16 cellular contexts compared by ENCODE assay signal in the genomic region with DNA sequence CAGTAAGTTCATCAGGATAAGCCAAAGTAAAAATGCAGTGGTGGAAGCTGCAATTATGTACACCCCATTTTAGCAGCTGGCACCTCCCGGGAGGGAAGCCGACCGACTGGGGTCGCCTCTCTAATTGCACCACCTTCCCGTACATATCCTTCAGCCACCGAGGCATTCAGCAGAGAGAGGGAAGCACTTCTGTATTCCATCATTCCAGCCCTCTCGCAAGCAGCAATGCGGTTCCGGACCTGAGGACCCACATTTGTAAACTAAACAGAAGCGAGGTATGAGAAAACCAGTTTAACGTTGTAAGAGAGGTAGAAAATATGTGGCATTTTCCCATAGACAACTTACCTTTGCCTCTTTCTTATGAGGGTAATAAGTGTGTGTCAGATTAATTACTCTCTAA.
DNase-seq lines count a peak whose midpoint lies in the region; ATAC-seq and TF ChIP-seq lines count a peak whose summit lies in the region.
"Had no signal": no experiment of that assay in that cellular context is flagged by ENCODE, and none has a peak within 500 bp of the region (broad histone marks: within the 10 kb centered on the region; RNA-seq: fewer than 3 reads in every experiment).

No MANE protein-coding gene starts in this region.

- H3K27ac Mint-ChIP-seq in H9 (peak overlapping the region; percentile 94 to 98 (median 95)), nephron progenitor cell (peak overlapping the region; percentile 92)
- H3K27ac Mint-ChIP-seq: activated T-cell treated with anti-CD3 and anti-CD28 coated beads, Interleukin-2, amount 50 U/mL, for 72 hours had no signal

- H3K4me2 ChIP-seq in H9 (ENCODE audit: insufficient read depth, insufficient read length, low read length): peak overlapping the region; percentile 88
- H3K4me2 ChIP-seq: PC-9 had no signal

- H3T11ph ChIP-seq in H9 (ENCODE audit: low read length): no peak overlapping the region

- peaks cover 76 to 79% of the 10 kb centered on the region in 2 experiments for H3K4me1 Mint-ChIP-seq in H9
- peaks cover 77% of the 10 kb centered on the region for H3K4me1 Mint-ChIP-seq in nephron progenitor cell

- H3K36me3 ChIP-seq in NT2/D1 (ENCODE audit: insufficient read depth, insufficient read length, low read length): no peaks in the 10 kb centered on the region
- H3K36me3 ChIP-seq in vagina: no peaks in the 10 kb centered on the region
- H3K36me3 ChIP-seq: gastrocnemius medialis had no signal

- H3K9ac ChIP-seq in H9 (ENCODE audit: extremely low read depth, insufficient read length, low read length): peak overlapping the region; percentile 65
- H3K9ac ChIP-seq in NT2/D1 (ENCODE audit: insufficient read length, low read depth): peak overlapping the region; percentile 89

- no peak overlapping the region for H2BK120ac ChIP-seq in H9 (ENCODE audit: low read depth, low read length, poor library complexity, severe bottlenecking)

- TF ChIP-seq CTCF in H9 (conservative IDR thresholded peaks at IDR 0.05) (no peak), nephron progenitor cell (IDR thresholded peaks at IDR 0.05) (no peak), vagina (IDR thresholded peaks at IDR 0.05) (no peak)

- no peak overlapping the region for H2BK5ac ChIP-seq in H9 (ENCODE audit: insufficient read length, low read length)

- H3K4me3 ChIP-seq in NT2/D1 (ENCODE audit: insufficient read length, low read depth): peak overlapping the region; percentile 65
- H3K4me3 ChIP-seq in vagina: peak overlapping the region in 1 of 2 donors; percentile 10
- H3K4me3 ChIP-seq: gastrocnemius medialis, PC-9 had no signal

- H3K9me3 Mint-ChIP-seq in H9 (no peaks in the 10 kb centered on the region; a peak in 1 of 5 replicates), nephron progenitor cell (no peaks in the 10 kb centered on the region)
- H3K9me3 Mint-ChIP-seq: activated T-cell treated with anti-CD3 and anti-CD28 coated beads, Interleukin-2, amount 50 U/mL, for 72 hours had no signal

- no peak overlapping the region for H2BK20ac ChIP-seq in H9 (ENCODE audit: low read depth, low read length, poor library complexity, severe bottlenecking)

- no peak overlapping the region for H4K5ac ChIP-seq in H9 (ENCODE audit: insufficient read length, low read depth, low read length)

- H3K23me2 ChIP-seq in H9 (ENCODE audit: insufficient read length, low read depth, low read length, poor library complexity, severe bottlenecking): peaks cover 29% of the 10 kb centered on the region

- no peak overlapping the region for H4K91ac ChIP-seq in H9 (ENCODE audit: insufficient read length, low read depth, low read length)

- no peak overlapping the region for H2AFZ ChIP-seq in H9 (ENCODE audit: low read length)
- H2AFZ ChIP-seq: PC-9 had no signal

- no peak overlapping the region; the same call in 1 of the 2 replicates for H3K14ac ChIP-seq in H9 (ENCODE audit: insufficient read depth, low read length)

- H4K20me1 ChIP-seq in H9 (ENCODE audit: control insufficient read depth, insufficient read depth, insufficient read length): no peaks in the 10 kb centered on the region

- H2BK15ac ChIP-seq in H9 (ENCODE audit: low read depth, low read length): no peak overlapping the region

- H3K36me3 Mint-ChIP-seq in H9 (ENCODE audit: insufficient read depth in 1 of 3, low read depth in 3 of 3) (peaks cover 0 to 4% (median 0%) of the 10 kb centered on the region in 3 experiments; a peak in 1 of 7 replicates), nephron progenitor cell (ENCODE audit: low read depth) (peaks cover 12% of the 10 kb centered on the region)

- no peak for ATAC-seq in GM18858 (IDR thresholded peaks at IDR 0.05; ENCODE audit: unreplicated experiment)
- ATAC-seq: activated T-cell treated with anti-CD3 and anti-CD28 coated beads, Interleukin-2, amount 50 U/mL, for 72 hours had no signal

- peak overlapping the region; percentile 2 for H3K18ac ChIP-seq in H9 (ENCODE audit: insufficient read length, low read depth, low read length)

- WGBS in H9 (ENCODE audit: extremely low coverage, insufficient read length, low lambda C conversion rate): no CpG with 5 or more reads among the region's 11 CpGs

- DNase-seq in H9: peak; percentile 46
- DNase-seq in NT2/D1 (ENCODE audit: low read depth, low spot score): no peak
- DNase-seq in epithelial cell of prostate (ENCODE audit: low read depth, low spot score): no peak
- no peak for DNase-seq in nephron progenitor cell
- DNase-seq in stimulated activated naive CD4-positive, alpha-beta T cell treated with Interleukin-2 at 50 U/mL for 16 hours (lab: John Stamatoyannopoulos, UW): no peak
- no peak for DNase-seq in NCI-H2107 (lab: John Stamatoyannopoulos, UW)
- DNase-seq in vagina (ENCODE audit: extremely low spot score in 2 of 2): no peak
- DNase-seq: activated T-cell treated with anti-CD3 and anti-CD28 coated beads, Interleukin-2, amount 50 U/mL, for 72 hours; AML-193; Calu3; gastrocnemius medialis; GDM1; kidney glomerular epithelial cell; NCI-H1105; PC-9 had no signal

- H2BK12ac ChIP-seq in H9 (ENCODE audit: insufficient read length, low read depth, low read length): no peak overlapping the region

- H3K27ac ChIP-seq in H9 (ENCODE audit: insufficient read length, low read depth, low read length): peak overlapping the region; percentile 79
- peak overlapping the region; percentile 38 for H3K27ac ChIP-seq in epithelial cell of prostate
- H3K27ac ChIP-seq in vagina: no peak overlapping the region
- H3K27ac ChIP-seq: gastrocnemius medialis, PC-9 had no signal

- no peak overlapping the region for H2AK5ac ChIP-seq in H9 (ENCODE audit: insufficient read length, low read length)

- H3K4me1 ChIP-seq in H9 (ENCODE audit: insufficient read depth, low read length) (peaks cover 12% of the 10 kb centered on the region; the same call in 1 of the 2 replicates), NT2/D1 (ENCODE audit: insufficient read depth, insufficient read length) (peaks cover 5% of the 10 kb centered on the region), vagina (peaks cover 13% of the 10 kb centered on the region)

- no peaks in the 10 kb centered on the region for H3K9me3 ChIP-seq in H9 (ENCODE audit: control insufficient read depth, low read depth, low read length)
- H3K9me3 ChIP-seq in NT2/D1 (ENCODE audit: insufficient read depth, low read length): no peaks in the 10 kb centered on the region
- no peaks in the 10 kb centered on the region for H3K9me3 ChIP-seq in vagina
- H3K9me3 ChIP-seq: gastrocnemius medialis had no signal

- H3K23ac ChIP-seq in H9 (ENCODE audit: insufficient read length, low read depth, low read length): no peak overlapping the region

- no peak for TF ChIP-seq POLR2A in vagina (IDR thresholded peaks at IDR 0.05)

- no peak overlapping the region for H3K4ac ChIP-seq in H9 (ENCODE audit: low read depth, low read length)

- no peaks in the 10 kb centered on the region for H3K79me1 ChIP-seq in H9 (ENCODE audit: insufficient read depth, low read depth, low read length, poor library complexity, severe bottlenecking)

- H3K27me3 ChIP-seq in H9 (ENCODE audit: insufficient read depth, low read length) (no peaks in the 10 kb centered on the region), NT2/D1 (ENCODE audit: insufficient read depth, insufficient read length) (no peaks in the 10 kb centered on the region), vagina (no peaks in the 10 kb centered on the region)
- H3K27me3 ChIP-seq: gastrocnemius medialis had no signal

- H3K56ac ChIP-seq in H9 (ENCODE audit: insufficient read length, low read depth, low read length): no peak overlapping the region

- H3K27me3 Mint-ChIP-seq in H9 (ENCODE audit: low read depth) (no peaks in the 10 kb centered on the region), nephron progenitor cell (ENCODE audit: low read depth, poor library complexity) (peaks cover 2% of the 10 kb centered on the region)

- peaks cover 5% of the 10 kb centered on the region; the same call in 1 of the 2 replicates for H3K79me2 ChIP-seq in H9 (ENCODE audit: insufficient read depth, low read length)

- H3K4me3 Mint-ChIP-seq in H9: peak overlapping the region; percentile 82 to 91
- peak overlapping the region; percentile 78 for H3K4me3 Mint-ChIP-seq in nephron progenitor cell
- H3K4me3 Mint-ChIP-seq: activated T-cell treated with anti-CD3 and anti-CD28 coated beads, Interleukin-2, amount 50 U/mL, for 72 hours had no signal

- H4K8ac ChIP-seq in H9 (replicated peaks; ENCODE audit: insufficient read length, low read depth, low read length): no peak overlapping the region

- intact Hi-C loops in vagina (cut with DNase I): no loop called here
